7 cellular contexts compared by ENCODE assay signal in the genomic region with DNA sequence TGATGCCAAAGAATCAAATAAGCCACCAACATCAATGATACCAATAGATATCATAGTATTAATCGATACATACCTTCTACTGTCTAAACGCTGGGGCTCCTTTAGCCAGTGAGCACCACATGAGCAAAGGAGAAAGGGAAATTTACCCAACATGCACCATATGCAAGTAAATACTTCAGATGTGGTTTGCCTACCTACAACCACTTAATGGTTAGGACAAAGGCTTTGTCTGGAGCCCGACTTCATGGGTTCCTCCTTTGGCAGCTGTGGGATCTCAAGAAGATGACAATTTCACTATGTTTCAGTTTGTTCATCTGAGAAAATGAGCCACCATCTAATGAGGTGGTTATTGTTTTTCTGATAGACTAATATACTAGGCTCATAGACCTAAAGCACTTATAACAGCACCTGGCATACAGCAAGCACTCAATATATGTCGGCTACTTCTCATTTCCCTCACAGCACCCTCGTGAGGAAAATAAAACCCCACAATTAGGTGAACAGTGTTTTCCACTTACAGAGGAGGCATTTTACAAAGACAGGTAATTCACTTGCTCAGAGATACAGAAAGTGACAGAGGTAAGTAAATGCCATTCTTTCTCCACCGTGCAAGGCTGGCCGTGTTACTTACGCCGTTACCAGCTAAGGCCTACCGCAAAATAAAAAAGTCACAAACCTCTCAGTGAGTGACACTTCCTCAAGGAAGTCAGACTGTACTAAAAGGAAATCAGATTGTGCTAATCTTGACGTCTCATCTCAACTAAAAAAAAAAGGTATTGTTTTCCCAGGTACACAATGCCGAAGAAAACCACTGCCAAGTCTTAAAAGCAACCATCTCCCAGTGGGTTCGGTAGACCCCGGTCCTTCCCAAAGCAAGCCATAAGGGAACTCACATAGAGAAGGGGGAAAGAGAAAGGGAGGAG. TPM values are rescaled to one million over a fixed set of nuclear protein-coding genes. Genes with fewer than 3 reads are reported as not detected.
A peak's percentile ranks its signal among the peaks of the same experiment; 100 is the strongest.
DNase-seq lines count a peak whose midpoint lies in the region; ATAC-seq and TF ChIP-seq lines count a peak whose summit lies in the region.

No MANE protein-coding gene starts in this region.

- ATAC-seq in HCT116, result no peak
- no peak for ATAC-seq in HG02981 (IDR thresholded peaks at IDR 0.05; ENCODE audit: unreplicated experiment)

- H3K27ac ChIP-seq in HCT116 (ENCODE audit: low read depth, low read length) (peak overlapping the region; percentile 61; the same call in 1 of the 2 replicates), SJCRH30 (peak overlapping the region; percentile 69), duodenal mucosa (ENCODE audit: low read depth, low read length) (no peak overlapping the region), parathyroid adenoma (peak overlapping the region; percentile 30)

- CTCF ChIA-PET in HCT116 (lab: Charles Lee), result no interaction called here

- RAD21 ChIA-PET in HCT116 (lab: Charles Lee; ENCODE audit: low non-redundant PET in 1 of 2, low total read pairs in 2 of 2, uncharacterized antibody in 2 of 2, unreplicated experiment in 2 of 2), result interaction anchor here in 1 of 2 experiments (0.6 kb wide), 1 partner anchor 246 kb away, joined by 3 read pairs; no protein-coding TSS in a partner anchor

- no peak for DNase-seq in HCT116 (ENCODE audit: low read depth, low spot score)
- DNase-seq in SJCRH30, result no peak
- DNase-seq in HuH-7 (ENCODE audit: low spot score), result no peak
- DNase-seq in occipital lobe (lab: John Stamatoyannopoulos, UW), result no peak

- H3K9me2 ChIP-seq in HCT116 (ENCODE audit: insufficient read depth), result no peaks in the 10 kb centered on the region

- TF ChIP-seq RAD21 in HCT116 (IDR thresholded peaks at IDR 0.05; ENCODE audit: low read depth), result no peak

- no peaks in the 10 kb centered on the region for H3K27me3 ChIP-seq in HCT116 (ENCODE audit: insufficient read depth, low read length)
- H3K27me3 ChIP-seq in SJCRH30, result no peaks in the 10 kb centered on the region
- H3K27me3 ChIP-seq in duodenal mucosa (ENCODE audit: control insufficient read depth in 1 of 2, insufficient read depth in 2 of 2, low read length in 2 of 2), result no peaks in the 10 kb centered on the region
- H3K27me3 ChIP-seq in parathyroid adenoma (ENCODE audit: control insufficient read depth, insufficient read depth, low read length), result no peaks in the 10 kb centered on the region

- intact Hi-C loops in HCT116 (cut with micrococcal nuclease), result loop anchor here (5.0 kb wide), 2 partner anchors 235 to 550 kb away; partner anchors contain the start of gene TSNAX

- TF ChIP-seq POLR2A in HCT116 (IDR thresholded peaks at IDR 0.05; ENCODE audit: borderline replicate concordance, extremely low read depth, insufficient read depth, insufficient read length), result no peak

- TF ChIP-seq CTCF in HCT116 (IDR thresholded peaks at IDR 0.05 in 2 of 3, conservative IDR thresholded peaks at IDR 0.05 in 1 of 3; ENCODE audit: borderline replicate concordance in 1 of 3, insufficient read depth in 1 of 3, low read depth in 2 of 3, low read length in 2 of 3) (no peak), parathyroid adenoma (IDR thresholded peaks at IDR 0.05) (no peak)

- H3K79me2 ChIP-seq in HCT116 (ENCODE audit: insufficient read depth, low read length) (peaks cover 27% of the 10 kb centered on the region), parathyroid adenoma (peaks cover 6% of the 10 kb centered on the region)

- TSS peak; percentile 46 for BruUV-seq in HCT116 (replicated peaks; lab: Mats Ljungman, UMichigan)

- H3K9ac ChIP-seq in HCT116 (ENCODE audit: low read length), result peak overlapping the region; percentile 68
- H3K9ac ChIP-seq in duodenal mucosa (ENCODE audit: low read depth in 1 of 2, low read length in 2 of 2), result peak overlapping the region; percentile 12 to 46
- no peak overlapping the region for H3K9ac ChIP-seq in parathyroid adenoma

- H2AFZ ChIP-seq in HCT116 (ENCODE audit: low read depth, low read length, poor library complexity, severe bottlenecking), result no peak overlapping the region
- peak overlapping the region; percentile 72 for H2AFZ ChIP-seq in parathyroid adenoma

- POLR2A ChIA-PET in HCT116 (lab: Charles Lee), result no interaction called here

- no peaks in the 10 kb centered on the region for H3K9me3 ChIP-seq in HCT116 (ENCODE audit: control insufficient read depth in 1 of 2, insufficient read depth in 1 of 2, low read depth in 1 of 2, low read length in 2 of 2)
- H3K9me3 ChIP-seq in SJCRH30 (replicated peaks), result no peaks in the 10 kb centered on the region
- H3K9me3 ChIP-seq in duodenal mucosa (ENCODE audit: control insufficient read depth in 1 of 2, low read length in 2 of 2), result no peaks in the 10 kb centered on the region
- H3K9me3 ChIP-seq in parathyroid adenoma (ENCODE audit: control insufficient read depth, low read length), result no peaks in the 10 kb centered on the region

- H3K4me1 ChIP-seq in HCT116 (ENCODE audit: control insufficient read depth in 1 of 2, insufficient read depth in 2 of 2, low read length in 2 of 2) (peaks cover 7 to 13% of the 10 kb centered on the region in 2 experiments; a peak in 2 of 4 replicates), SJCRH30 (peaks cover 32% of the 10 kb centered on the region), duodenal mucosa (ENCODE audit: control insufficient read depth in 1 of 2, insufficient read depth in 2 of 2, low read length in 2 of 2) (peaks cover 17 to 36% of the 10 kb centered on the region in 2 donors), parathyroid adenoma (peaks cover 8% of the 10 kb centered on the region)

- 0 out of 4 replicates have a peak, but pooled peaks cover 0 to 2% of the 10 kb centered on the region in 2 experiments for H3K36me3 ChIP-seq in HCT116 (ENCODE audit: control insufficient read depth in 1 of 2, insufficient read depth in 2 of 2, low read length in 2 of 2)
- 0 out of 2 replicates have a peak, but pooled peaks cover 5% of the 10 kb centered on the region for H3K36me3 ChIP-seq in SJCRH30
- H3K36me3 ChIP-seq in duodenal mucosa (ENCODE audit: control insufficient read depth in 1 of 2, insufficient read depth in 2 of 2, low read length in 2 of 2), result peaks cover 9% of the 10 kb centered on the region in 2 donors
- H3K36me3 ChIP-seq in parathyroid adenoma (ENCODE audit: control insufficient read depth, insufficient read depth, low read length), result no peaks in the 10 kb centered on the region

- no peaks in the 10 kb centered on the region for H4K20me1 ChIP-seq in HCT116 (ENCODE audit: insufficient read depth)

- peak overlapping the region; percentile 65 to 87 for H3K4me3 ChIP-seq in HCT116 (replicated peaks in 1 of 2; ENCODE audit: low read depth in 1 of 2, low read length in 2 of 2)
- H3K4me3 ChIP-seq in SJCRH30, result peak overlapping the region; percentile 85
- peak overlapping the region; percentile 73 to 95 for H3K4me3 ChIP-seq in duodenal mucosa (ENCODE audit: low read depth in 1 of 2, low read length in 2 of 2)
- peak overlapping the region; percentile 57 for H3K4me3 ChIP-seq in parathyroid adenoma (ENCODE audit: low read depth, low read length)

- H3K4me2 ChIP-seq in HCT116 (ENCODE audit: low read length), result peak overlapping the region; percentile 83
- H3K4me2 ChIP-seq in parathyroid adenoma (ENCODE audit: low read length), result peak overlapping the region; percentile 81

TF ChIP-seq in HCT116, 20 proteins besides CTCF, POLR2A, EP300 and RAD21:
- TF ChIP-seq ELF1 (IDR thresholded peaks at IDR 0.05; ENCODE audit: borderline replicate concordance, low read depth) (no peak), POLR2AphosphoS5 (IDR thresholded peaks at IDR 0.05; ENCODE audit: low read depth, low read length) (no peak), EZH2phosphoT487 (IDR thresholded peaks at IDR 0.05; ENCODE audit: borderline replicate concordance) (no peak), REST (IDR thresholded peaks at IDR 0.05; ENCODE audit: low read depth) (no peak), ATF3 (IDR thresholded peaks at IDR 0.05) (no peak)

RNA-seq across cellular contexts. Expression of gene TTC13, which starts 1.6 kb away (rescaled TPM):
- total RNA-seq in HCT116 (2021; ENCODE audit: unreplicated experiment) (12.3 TPM), occipital lobe (56.1 TPM)
- polyA plus RNA-seq in HCT116 (2012), result 3.9 and 5.2 TPM in 2 replicates
- 13.9 and 16.4 TPM in 2 replicates for total RNA-seq in SJCRH30 (2014; rRNA removed; shearing (Covaris generic))

RNA-seq across cellular contexts. Expression of gene ARV1, which starts 1.8 kb away (rescaled TPM):
- 4.0 TPM for total RNA-seq in HCT116 (2021; ENCODE audit: unreplicated experiment)
- polyA plus RNA-seq in HCT116 (2012), result 2.7 TPM in 2 replicates
- total RNA-seq in SJCRH30 (2014; rRNA removed; shearing (Covaris generic)), result 33.0 and 38.6 TPM in 2 replicates
- 17.2 TPM for total RNA-seq in occipital lobe
